Comparison of ENCODE assay signal across 15 cellular contexts in genomic region chr15:67571643-67572415, GRCh38.
"Had no signal": no experiment of that assay in that cellular context is flagged by ENCODE, and none has a peak within 500 bp of the region (broad histone marks: within the 10 kb centered on the region; RNA-seq: fewer than 3 reads in every experiment).

No MANE protein-coding gene starts in this region.

- DNase-seq: activated CD4-positive, alpha-beta T cell treated with anti-CD3 and anti-CD28 coated beads, Interleukin-2, amount 10 ng/mL, durations not matched to agents 7 days and 5 days; activated naive CD4-positive, alpha-beta T cell treated with anti-CD3 and anti-CD28 coated beads, Interleukin-2, amount 10 ng/mL, durations not matched to agents 7 days and 5 days; activated T-cell treated with anti-CD3 and anti-CD28 coated beads for 4 hours; caudate nucleus; cortex of kidney; mammary epithelial cell; stomach; T-helper 1 cell; WERI-Rb-1 had no signal

- H3K27me3 ChIP-seq: stomach, vagina had no signal

- H3K27ac ChIP-seq: parathyroid adenoma, stomach, thoracic aorta, vagina, WERI-Rb-1 had no signal

- H3K36me3 ChIP-seq: thoracic aorta, vagina, WERI-Rb-1 had no signal

- H3K4me3 ChIP-seq: stomach, thoracic aorta, vagina had no signal

- H3K9me3 Mint-ChIP-seq: activated CD4-positive, alpha-beta T cell treated with anti-CD3 and anti-CD28 coated beads, Interleukin-2, amount 10 ng/mL, durations not matched to agents 7 days and 5 days; activated naive CD4-positive, alpha-beta T cell treated with anti-CD3 and anti-CD28 coated beads, Interleukin-2, amount 10 ng/mL, durations not matched to agents 7 days and 5 days; activated T-helper 2 cell treated with anti-CD3 and anti-CD28 coated beads, Interferon-gamma antibody, Interleukin-2, Interleukin-4, amounts not matched to agents 10 μg/mL and 5 μg/mL and 100 μg/mL, durations not matched to agents 14 hours and 24 hours and 36 hours; nephron had no signal

- ATAC-seq: esophagus mucosa had no signal

- H3K27ac Mint-ChIP-seq: activated CD4-positive, alpha-beta T cell treated with anti-CD3 and anti-CD28 coated beads, Interleukin-2, amount 10 ng/mL, durations not matched to agents 7 days and 5 days; activated naive CD4-positive, alpha-beta T cell treated with anti-CD3 and anti-CD28 coated beads, Interleukin-2, amount 10 ng/mL, durations not matched to agents 7 days and 5 days; activated T-helper 2 cell treated with anti-CD3 and anti-CD28 coated beads, Interferon-gamma antibody, Interleukin-2, Interleukin-4, amounts not matched to agents 10 μg/mL and 5 μg/mL and 100 μg/mL, durations not matched to agents 14 hours and 24 hours and 36 hours; nephron had no signal

- H3K27me3 Mint-ChIP-seq: activated CD4-positive, alpha-beta T cell treated with anti-CD3 and anti-CD28 coated beads, Interleukin-2, amount 10 ng/mL, durations not matched to agents 7 days and 5 days; activated naive CD4-positive, alpha-beta T cell treated with anti-CD3 and anti-CD28 coated beads, Interleukin-2, amount 10 ng/mL, durations not matched to agents 7 days and 5 days had no signal

- H3K4me1 ChIP-seq: parathyroid adenoma, stomach, vagina had no signal

- H3K4me1 Mint-ChIP-seq: activated CD4-positive, alpha-beta T cell treated with anti-CD3 and anti-CD28 coated beads, Interleukin-2, amount 10 ng/mL, durations not matched to agents 7 days and 5 days; activated naive CD4-positive, alpha-beta T cell treated with anti-CD3 and anti-CD28 coated beads, Interleukin-2, amount 10 ng/mL, durations not matched to agents 7 days and 5 days had no signal

- H3K9me3 ChIP-seq: stomach, thoracic aorta, vagina had no signal

- H3K4me3 Mint-ChIP-seq: activated CD4-positive, alpha-beta T cell treated with anti-CD3 and anti-CD28 coated beads, Interleukin-2, amount 10 ng/mL, durations not matched to agents 7 days and 5 days; activated naive CD4-positive, alpha-beta T cell treated with anti-CD3 and anti-CD28 coated beads, Interleukin-2, amount 10 ng/mL, durations not matched to agents 7 days and 5 days; nephron had no signal
